ENCODE assay signal across 14 cellular contexts in genomic region chr4:170721812-170722373, GRCh38.
A peak's percentile ranks its signal among the peaks of the same experiment; 100 is the strongest.
DNase-seq lines count a peak whose midpoint lies in the region; ATAC-seq and TF ChIP-seq lines count a peak whose summit lies in the region.
"Had no signal": no experiment of that assay in that cellular context is flagged by ENCODE, and none has a peak within 500 bp of the region (broad histone marks: within the 10 kb centered on the region; RNA-seq: fewer than 3 reads in every experiment).

No MANE protein-coding gene starts in this region.

- peaks cover 4% of the 10 kb centered on the region for H3K4me1 ChIP-seq in BE2C
- no peaks in the 10 kb centered on the region for H3K4me1 ChIP-seq in adipocyte (ENCODE audit: control insufficient read depth, insufficient read depth, low read length)
- no peaks in the 10 kb centered on the region for H3K4me1 ChIP-seq in SJCRH30
- H3K4me1 ChIP-seq: A549 had no signal

- H3K27ac ChIP-seq in SJCRH30, result no peak overlapping the region
- H3K27ac ChIP-seq: A549, HL-60 had no signal

- H3K36me3 ChIP-seq in BE2C, result no peaks in the 10 kb centered on the region
- H3K36me3 ChIP-seq in adipocyte (ENCODE audit: control insufficient read depth, insufficient read depth, low read length, severe bottlenecking), result no peaks in the 10 kb centered on the region
- H3K36me3 ChIP-seq in SJCRH30, result no peaks in the 10 kb centered on the region

- no peak for ATAC-seq in GM18873 (IDR thresholded peaks at IDR 0.05; ENCODE audit: low FRiP score, unreplicated experiment)
- ATAC-seq: A549; CD8-positive, alpha-beta T cell; HCT116 had no signal

- no peak overlapping the region for H3K4me3 ChIP-seq in BE2C (ENCODE audit: low read depth, low read length)
- H3K4me3 ChIP-seq in adipocyte (ENCODE audit: low read length), result no peak overlapping the region
- no peak overlapping the region for H3K4me3 ChIP-seq in SJCRH30
- H3K4me3 ChIP-seq: A549 had no signal

- H3K27me3 ChIP-seq in BE2C (no peaks in the 10 kb centered on the region), adipocyte (replicated peaks; ENCODE audit: control insufficient read depth, insufficient read depth, low read length) (no peaks in the 10 kb centered on the region), SJCRH30 (no peaks in the 10 kb centered on the region)

- no peak for TF ChIP-seq CTCF in BE2C (IDR thresholded peaks at IDR 0.05; ENCODE audit: low read depth, low read length)

- no peak overlapping the region for H3K9ac ChIP-seq in adipocyte (ENCODE audit: low read length)

- peak; percentile 5 for DNase-seq in BE2C
- DNase-seq in NCI-H748 (lab: John Stamatoyannopoulos, UW; ENCODE audit: unreplicated experiment), result peak; percentile 48
- DNase-seq in adipocyte (ENCODE audit: low read depth), result peak; percentile 56
- peak; percentile 5 for DNase-seq in fibroblast of the conjunctiva (ENCODE audit: low read depth)
- DNase-seq in SJCRH30, result no peak
- DNase-seq in anterior cingulate cortex (lab: John Stamatoyannopoulos, UW), result no peak
- DNase-seq: CD8-positive, alpha-beta T cell; COR-L47; DMS153; GF-D8 had no signal

- no peaks in the 10 kb centered on the region for H3K9me3 ChIP-seq in BE2C
- no peaks in the 10 kb centered on the region for H3K9me3 ChIP-seq in adipocyte (ENCODE audit: control insufficient read depth, low read length)
- H3K9me3 ChIP-seq in SJCRH30 (replicated peaks), result no peaks in the 10 kb centered on the region
- H3K9me3 ChIP-seq: A549 had no signal

Comparison
In these comparisons a context has a peak if more than half of its experiments do, and no peak if none do; other contexts are left out.
1. DNase-seq: peak in BE2C (single experiment), NCI-H748 (single experiment), adipocyte (single experiment) and fibroblast of the conjunctiva (single experiment); none in SJCRH30 (0 of 2) and anterior cingulate cortex (0 of 58).